ENCODE assay signal across 17 cellular contexts in the genomic region with DNA sequence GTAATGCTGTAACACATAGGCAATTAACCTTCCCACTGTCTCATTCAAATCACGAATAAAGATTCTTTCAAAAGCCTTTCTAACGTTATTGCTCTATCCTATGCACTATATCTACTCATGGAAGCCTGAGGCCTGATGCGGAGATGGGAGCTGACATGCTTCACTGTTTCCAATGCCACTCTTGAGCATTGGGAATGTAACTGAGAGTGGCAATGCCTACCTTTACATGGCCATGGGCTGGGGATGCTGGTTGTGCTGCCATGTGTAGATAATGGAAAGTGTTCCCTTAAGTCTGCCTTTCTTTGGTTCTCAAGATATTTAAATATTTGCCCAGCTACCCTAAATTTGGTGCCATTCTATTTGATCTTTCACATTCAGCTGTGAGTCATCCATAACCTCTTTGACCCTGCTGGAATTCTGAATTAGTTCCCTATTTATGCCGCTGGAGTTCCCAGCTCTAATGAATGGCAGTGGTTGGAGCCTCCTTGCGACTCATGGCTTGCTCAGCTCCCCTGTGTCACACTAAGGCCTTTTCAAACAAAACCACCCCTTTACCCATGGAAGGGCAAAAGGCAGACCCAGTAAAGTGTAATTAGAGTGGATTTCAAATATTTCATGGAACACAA. TPM values are rescaled to one million over a fixed set of nuclear protein-coding genes. Genes with fewer than 3 reads are reported as not detected.
DNase-seq lines count a peak whose midpoint lies in the region; FAIRE-seq and TF ChIP-seq lines count a peak whose summit lies in the region.
"Had no signal": no experiment of that assay in that cellular context is flagged by ENCODE, and none has a peak within 500 bp of the region (broad histone marks: within the 10 kb centered on the region; RNA-seq: fewer than 3 reads in every experiment).

No MANE protein-coding gene starts in this region.

- H3K4me3 Mint-ChIP-seq in neural progenitor cell = no peak overlapping the region
- H3K4me3 Mint-ChIP-seq: naive thymus-derived CD8-positive, alpha-beta T cell had no signal

- in situ Hi-C loops in Caki2 (cut with HindIII; ENCODE audit: low pct_unique_long_range_greater_than_20kb, low sequenced_read_pairs) = no loop called here

- no peaks in the 10 kb centered on the region for H3K79me2 ChIP-seq in neural progenitor cell (ENCODE audit: low read depth)

- H3K9me3 ChIP-seq in MG63 (peaks cover 4% of the 10 kb centered on the region; the same call in 1 of the 2 replicates), neural progenitor cell (ENCODE audit: low read depth) (no peaks in the 10 kb centered on the region)
- H3K9me3 ChIP-seq: SJSA1, tibial nerve had no signal

- peaks cover 39% of the 10 kb centered on the region for H3K4me1 Mint-ChIP-seq in neural progenitor cell
- H3K4me1 Mint-ChIP-seq: naive thymus-derived CD8-positive, alpha-beta T cell had no signal

- no peak for TF ChIP-seq CTCF in neural progenitor cell (IDR thresholded peaks at IDR 0.05)

- H3K4me3 ChIP-seq in MG63 = no peak overlapping the region
- no peak overlapping the region for H3K4me3 ChIP-seq in neural progenitor cell
- H3K4me3 ChIP-seq: BLaER1 treated with 17β-estradiol and CSF1 and Interleukin-3, amounts not matched to agents 10 nM and 100 nM; SJSA1; tibial nerve had no signal

- H3K27ac Mint-ChIP-seq in neural progenitor cell = peak overlapping the region; percentile 31
- H3K27ac Mint-ChIP-seq: naive thymus-derived CD8-positive, alpha-beta T cell had no signal

- H3K9ac ChIP-seq in neural progenitor cell = no peak overlapping the region
- H3K9ac ChIP-seq: BLaER1 treated with 17β-estradiol and CSF1 and Interleukin-3, amounts not matched to agents 10 nM and 100 nM had no signal

- H3K4me1 ChIP-seq in neural progenitor cell = peaks cover 5% of the 10 kb centered on the region

- H3K27me3 ChIP-seq in MG63 = no peaks in the 10 kb centered on the region
- no peaks in the 10 kb centered on the region for H3K27me3 ChIP-seq in neural progenitor cell
- H3K27me3 ChIP-seq: BLaER1 treated with 17β-estradiol and CSF1 and Interleukin-3, amounts not matched to agents 10 nM and 100 nM; SJSA1; tibial nerve had no signal

- no peaks in the 10 kb centered on the region for H3K36me3 Mint-ChIP-seq in neural progenitor cell
- H3K36me3 Mint-ChIP-seq: naive thymus-derived CD8-positive, alpha-beta T cell had no signal

- no peak overlapping the region for H3K4me2 ChIP-seq in neural progenitor cell

- H2AFZ ChIP-seq in neural progenitor cell (replicated peaks) = no peak overlapping the region

- no peaks in the 10 kb centered on the region for H3K36me3 ChIP-seq in MG63
- no peaks in the 10 kb centered on the region for H3K36me3 ChIP-seq in neural progenitor cell
- H3K36me3 ChIP-seq: SJSA1, tibial nerve had no signal

- H3K9me3 Mint-ChIP-seq in neural progenitor cell = peaks cover 7% of the 10 kb centered on the region

- H3K27ac ChIP-seq in neural progenitor cell = no peak overlapping the region
- H3K27ac ChIP-seq: BLaER1 treated with 17β-estradiol and CSF1 and Interleukin-3, amounts not matched to agents 10 nM and 100 nM; SJSA1 had no signal

- peaks cover 13% of the 10 kb centered on the region for H3K27me3 Mint-ChIP-seq in neural progenitor cell (ENCODE audit: insufficient read depth, low read depth)

- DNase-seq in Caki2 (ENCODE audit: low read depth) (peak; percentile 38), MG63 (peak; percentile 72), dermis blood vessel endothelial cell (peak; percentile 38), neural progenitor cell (ENCODE audit: low spot score) (no peak), RPMI8226 (no peak), midbrain (lab: John Stamatoyannopoulos, UW) (no peak), SIG-M5 (lab: John Stamatoyannopoulos, UW) (no peak), GM12891 (ENCODE audit: insufficient read length, low spot score) (no peak)
- DNase-seq: activated CD8-positive, alpha-beta memory T cell treated with anti-CD3 and anti-CD28 coated beads for 24 hours; effector CD8-positive, alpha-beta T cell; naive thymus-derived CD8-positive, alpha-beta T cell; NCI-H2029 treated with DMSO at 0.1 percent for 48 hours; retina; stimulated activated CD4-positive, alpha-beta T cell treated with anti-CD3 and anti-CD28 coated beads, Interleukin-2, amount 100 ng/mL, for 24 hours had no signal

- H3F3A ChIP-seq in neural progenitor cell (ENCODE audit: low read depth) = no peaks in the 10 kb centered on the region

- no peak for FAIRE-seq in GM12891 (lab: Jason Lieb, UNC)

- TF ChIP-seq POLR2A in GM12891 (IDR thresholded peaks at IDR 0.05; ENCODE audit: low read depth, low read length) = no peak

- no peaks in the 10 kb centered on the region for H4K20me1 ChIP-seq in neural progenitor cell (ENCODE audit: low read depth)
- H4K20me1 ChIP-seq: BLaER1 treated with 17β-estradiol and CSF1 and Interleukin-3, amounts not matched to agents 10 nM and 100 nM had no signal

TF ChIP-seq in GM12891, 5 proteins besides CTCF, POLR2A, EP300 and RAD21:
- TF ChIP-seq POLR2AphosphoS5 (IDR thresholded peaks at IDR 0.05; ENCODE audit: low read depth, low read length) (no peak), POU2F2 (IDR thresholded peaks at IDR 0.05; ENCODE audit: low read depth, low read length) (no peak), SPI1 (IDR thresholded peaks at IDR 0.05; ENCODE audit: low read depth, low read length) (no peak), PAX5 (IDR thresholded peaks at IDR 0.05; ENCODE audit: insufficient read depth, low read length, severe bottlenecking) (no peak), TAF1 (IDR thresholded peaks at IDR 0.05; ENCODE audit: low read depth, low read length) (no peak)

RNA-seq across cellular contexts. Expression of gene DKK3, which starts 21.4 kb away (rescaled TPM):
- total RNA-seq in Caki2 (2014; rRNA removed; shearing (Covaris generic); ENCODE audit: low replicate concordance) = 54.2 and 67.3 TPM in 2 replicates
- 228 and 269 TPM in 2 replicates for total RNA-seq in MG63 (2014; rRNA removed; shearing (Covaris generic); ENCODE audit: low replicate concordance)
- total RNA-seq in dermis blood vessel endothelial cell (107 and 156 TPM in 2 replicates), neural progenitor cell (ENCODE audit: low replicate concordance) (23.9 and 26.1 TPM in 2 replicates)
- polyA plus RNA-seq in GM12891 (2012; ENCODE audit: low read depth, missing spikeins) = 0.23 TPM

Comparison
In these comparisons a context has a peak if more than half of its experiments do, and no peak if none do; other contexts are left out.
1. DNase-seq: peak in Caki2 (single experiment), MG63 (single experiment) and dermis blood vessel endothelial cell (single experiment); none in neural progenitor cell (single experiment), RPMI8226 (single experiment), midbrain (single experiment), SIG-M5 (single experiment) and GM12891 (single experiment).